Comparison of ENCODE assay signal across 9 cellular contexts in the genomic region with DNA sequence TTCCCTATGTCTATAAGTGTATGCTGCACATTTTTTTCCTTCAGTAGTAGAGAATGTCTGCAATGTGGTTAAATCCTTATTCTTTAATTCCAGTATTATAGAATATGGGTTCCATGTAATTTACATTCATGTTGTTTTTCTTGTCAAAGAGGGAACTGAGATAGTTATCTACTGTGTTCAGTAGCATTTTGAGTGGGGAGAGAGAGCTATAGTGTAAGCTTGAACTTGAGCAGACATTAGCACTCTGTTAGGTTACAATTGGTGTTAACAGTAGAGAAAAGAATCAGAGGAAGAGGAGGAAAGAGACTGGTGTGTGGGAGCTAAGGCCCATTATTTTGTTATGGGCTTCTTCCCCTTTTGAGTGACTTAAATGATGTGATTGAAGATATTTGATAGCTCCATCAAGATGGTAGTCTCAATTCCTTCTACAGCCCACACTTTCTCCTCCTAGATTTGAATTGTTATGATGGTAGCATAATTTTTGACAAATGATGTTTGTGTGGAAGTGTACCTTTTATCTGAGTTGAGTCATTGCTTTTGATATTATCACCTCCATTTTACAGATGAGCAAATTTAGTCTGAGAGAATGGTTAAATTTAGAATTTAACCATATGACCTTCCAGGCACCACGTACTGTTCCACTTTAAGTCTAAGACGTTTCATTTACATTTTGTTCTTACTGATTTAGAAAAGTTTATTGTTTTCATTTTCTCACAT.
DNase-seq lines count a peak whose midpoint lies in the region; ATAC-seq, FAIRE-seq and TF ChIP-seq lines count a peak whose summit lies in the region.
"Had no signal": no experiment of that assay in that cellular context is flagged by ENCODE, and none has a peak within 500 bp of the region (broad histone marks: within the 10 kb centered on the region; RNA-seq: fewer than 3 reads in every experiment).

No MANE protein-coding gene starts in this region.

- no peaks in the 10 kb centered on the region for H3K27me3 ChIP-seq in HCT116 (ENCODE audit: insufficient read depth, low read length)
- H3K27me3 ChIP-seq in Panc1 (ENCODE audit: control insufficient read depth, insufficient read depth, low read length), result no peaks in the 10 kb centered on the region
- H3K27me3 ChIP-seq in psoas muscle (ENCODE audit: insufficient read depth in 3 of 3, low read length in 2 of 3), result no peaks in the 10 kb centered on the region

- H3K4me1 ChIP-seq in HCT116 (ENCODE audit: control insufficient read depth in 1 of 2, insufficient read depth in 2 of 2, low read length in 2 of 2), result peaks cover 25 to 64% of the 10 kb centered on the region in 2 experiments
- peaks cover 78% of the 10 kb centered on the region for H3K4me1 ChIP-seq in Panc1 (ENCODE audit: control insufficient read depth, insufficient read depth, low read length)
- H3K4me1 ChIP-seq in psoas muscle, result peaks cover 76% of the 10 kb centered on the region

- H4K20me1 ChIP-seq in HCT116 (ENCODE audit: insufficient read depth), result no peaks in the 10 kb centered on the region

- no peak for TF ChIP-seq RAD21 in HCT116 (IDR thresholded peaks at IDR 0.05; ENCODE audit: low read depth)

- H3K4me2 ChIP-seq in HCT116 (ENCODE audit: low read length), result peak overlapping the region; percentile 76

- no peak overlapping the region for H3K9ac ChIP-seq in HCT116 (ENCODE audit: low read length)

- H3K9me3 ChIP-seq in HCT116 (ENCODE audit: control insufficient read depth in 1 of 2, insufficient read depth in 1 of 2, low read depth in 1 of 2, low read length in 2 of 2), result no peaks in the 10 kb centered on the region
- no peaks in the 10 kb centered on the region for H3K9me3 ChIP-seq in Panc1 (ENCODE audit: control insufficient read depth, insufficient read depth, low read depth, low read length)
- H3K9me3 ChIP-seq in psoas muscle, result no peaks in the 10 kb centered on the region

- intact Hi-C loops in HCT116 (cut with micrococcal nuclease), result no loop called here
- intact Hi-C loops in Panc1 (cut with micrococcal nuclease; ENCODE audit: unreplicated experiment), result no loop called here
- intact Hi-C loops in psoas muscle (cut with DNase I), result loop anchor here in 1 of 2 donors (5.0 kb wide), 1 partner anchor 69 kb away; a partner anchor contains a TSS
- intact Hi-C loops in posterior cingulate gyrus (cut with DNase I), result no loop called here

- DNase-seq in HCT116 (ENCODE audit: low read depth, low spot score), result no peak
- DNase-seq in Panc1 (ENCODE audit: low read depth, low spot score), result no peak
- no peak for DNase-seq in psoas muscle
- no peak for DNase-seq in H54 (ENCODE audit: insufficient read length, low spot score)
- DNase-seq in NCI-H345 (lab: John Stamatoyannopoulos, UW), result no peak
- DNase-seq in posterior cingulate gyrus, result no peak

- 16 to 58% (median 16%) methylated on average over 2 of the region's 2 CpGs for WGBS in psoas muscle, 3 donors

- H3K4me3 ChIP-seq in HCT116 (replicated peaks in 1 of 2; ENCODE audit: low read depth in 1 of 2, low read length in 2 of 2) (no peak overlapping the region), Panc1 (ENCODE audit: low read depth in 2 of 2, low read length in 2 of 2) (peak overlapping the region; percentile 26 to 53; a peak in 2 of 4 replicates), psoas muscle (no peak overlapping the region)

- ATAC-seq in GM18858 (IDR thresholded peaks at IDR 0.05; ENCODE audit: unreplicated experiment), result peak; percentile 57
- ATAC-seq in HCT116, result no peak
- ATAC-seq in Panc1, result no peak
- ATAC-seq in psoas muscle, result no peak
- ATAC-seq in GM19455 (IDR thresholded peaks at IDR 0.05; ENCODE audit: unreplicated experiment), result no peak

- RAD21 ChIA-PET in HCT116 (lab: Charles Lee; ENCODE audit: low non-redundant PET in 1 of 2, low total read pairs in 2 of 2, uncharacterized antibody in 2 of 2, unreplicated experiment in 2 of 2), result no interaction called here

- H3K9me2 ChIP-seq in HCT116 (ENCODE audit: insufficient read depth), result no peaks in the 10 kb centered on the region; the same call in 1 of the 2 replicates

- no peak for TF ChIP-seq POLR2A in HCT116 (IDR thresholded peaks at IDR 0.05; ENCODE audit: borderline replicate concordance, extremely low read depth, insufficient read depth, insufficient read length)
- no peak for TF ChIP-seq POLR2A in H54 (IDR thresholded peaks at IDR 0.05; ENCODE audit: low read depth, low read length)

- H3K27ac ChIP-seq in HCT116 (ENCODE audit: low read depth, low read length), result no peak overlapping the region
- H3K27ac ChIP-seq in Panc1 (ENCODE audit: low read length), result peak overlapping the region; percentile 94
- H3K27ac ChIP-seq in psoas muscle, result peak overlapping the region; percentile 32

- H3K36me3 ChIP-seq in HCT116 (ENCODE audit: control insufficient read depth in 1 of 2, insufficient read depth in 2 of 2, low read length in 2 of 2) (no peaks in the 10 kb centered on the region), Panc1 (ENCODE audit: control insufficient read depth, insufficient read depth, low read length) (no peaks in the 10 kb centered on the region), psoas muscle (ENCODE audit: insufficient read depth in 1 of 2, low read depth in 1 of 2) (no peaks in the 10 kb centered on the region)

- POLR2A ChIA-PET in HCT116 (lab: Charles Lee) (no interaction called here), Panc1 (lab: Charles Lee) (no interaction called here)

- FAIRE-seq in H54 (lab: Jason Lieb, UNC), result no peak
- FAIRE-seq: HTR-8/SVneo had no signal

- no peak overlapping the region for H2AFZ ChIP-seq in HCT116 (ENCODE audit: low read depth, low read length, poor library complexity, severe bottlenecking)

- in situ Hi-C loops in Panc1 (cut with HindIII; ENCODE audit: low pct_unique_long_range_greater_than_20kb, low sequenced_read_pairs), result no loop called here

- no TSS peak for BruUV-seq in HCT116 (replicated peaks; lab: Mats Ljungman, UMichigan)
- no TSS peak for BruUV-seq in Panc1 (replicated peaks; lab: Mats Ljungman, UMichigan)

- TF ChIP-seq CTCF in HCT116 (IDR thresholded peaks at IDR 0.05 in 2 of 3, conservative IDR thresholded peaks at IDR 0.05 in 1 of 3; ENCODE audit: borderline replicate concordance in 1 of 3, insufficient read depth in 1 of 3, low read depth in 2 of 3, low read length in 2 of 3), result no peak
- TF ChIP-seq CTCF in Panc1 (IDR thresholded peaks at IDR 0.05), result no peak
- no peak for TF ChIP-seq CTCF in psoas muscle (IDR thresholded peaks at IDR 0.05)

- peaks cover 74% of the 10 kb centered on the region for H3K79me2 ChIP-seq in HCT116 (ENCODE audit: insufficient read depth, low read length)

- CTCF ChIA-PET in HCT116 (lab: Charles Lee) (no interaction called here), Panc1 (lab: Charles Lee) (interaction anchor here (0.8 kb wide), 1 partner anchor 10 kb away, joined by 3 read pairs; no protein-coding TSS in a partner anchor)

TF ChIP-seq in HCT116, 20 proteins besides CTCF, POLR2A, EP300 and RAD21:
- TF ChIP-seq, protein P1, sequence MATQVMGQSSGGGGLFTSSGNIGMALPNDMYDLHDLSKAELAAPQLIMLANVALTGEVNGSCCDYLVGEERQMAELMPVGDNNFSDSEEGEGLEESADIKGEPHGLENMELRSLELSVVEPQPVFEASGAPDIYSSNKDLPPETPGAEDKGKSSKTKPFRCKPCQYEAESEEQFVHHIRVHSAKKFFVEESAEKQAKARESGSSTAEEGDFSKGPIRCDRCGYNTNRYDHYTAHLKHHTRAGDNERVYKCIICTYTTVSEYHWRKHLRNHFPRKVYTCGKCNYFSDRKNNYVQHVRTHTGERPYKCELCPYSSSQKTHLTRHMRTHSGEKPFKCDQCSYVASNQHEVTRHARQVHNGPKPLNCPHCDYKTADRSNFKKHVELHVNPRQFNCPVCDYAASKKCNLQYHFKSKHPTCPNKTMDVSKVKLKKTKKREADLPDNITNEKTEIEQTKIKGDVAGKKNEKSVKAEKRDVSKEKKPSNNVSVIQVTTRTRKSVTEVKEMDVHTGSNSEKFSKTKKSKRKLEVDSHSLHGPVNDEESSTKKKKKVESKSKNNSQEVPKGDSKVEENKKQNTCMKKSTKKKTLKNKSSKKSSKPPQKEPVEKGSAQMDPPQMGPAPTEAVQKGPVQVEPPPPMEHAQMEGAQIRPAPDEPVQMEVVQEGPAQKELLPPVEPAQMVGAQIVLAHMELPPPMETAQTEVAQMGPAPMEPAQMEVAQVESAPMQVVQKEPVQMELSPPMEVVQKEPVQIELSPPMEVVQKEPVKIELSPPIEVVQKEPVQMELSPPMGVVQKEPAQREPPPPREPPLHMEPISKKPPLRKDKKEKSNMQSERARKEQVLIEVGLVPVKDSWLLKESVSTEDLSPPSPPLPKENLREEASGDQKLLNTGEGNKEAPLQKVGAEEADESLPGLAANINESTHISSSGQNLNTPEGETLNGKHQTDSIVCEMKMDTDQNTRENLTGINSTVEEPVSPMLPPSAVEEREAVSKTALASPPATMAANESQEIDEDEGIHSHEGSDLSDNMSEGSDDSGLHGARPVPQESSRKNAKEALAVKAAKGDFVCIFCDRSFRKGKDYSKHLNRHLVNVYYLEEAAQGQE (IDR thresholded peaks at IDR 0.05; ENCODE audit: low read depth), result no peak
- no peak for TF ChIP-seq POLR2AphosphoS5 (IDR thresholded peaks at IDR 0.05; ENCODE audit: low read depth, low read length)
- no peak for TF ChIP-seq JUND (IDR thresholded peaks at IDR 0.05)
- no peak for TF ChIP-seq EZH2phosphoT487 (IDR thresholded peaks at IDR 0.05; ENCODE audit: borderline replicate concordance)
- TF ChIP-seq ZNF274 (IDR thresholded peaks at IDR 0.05; ENCODE audit: low read depth, low read length), result no peak
- no peak for TF ChIP-seq FOSL1 (IDR thresholded peaks at IDR 0.05; ENCODE audit: low read depth)
- TF ChIP-seq CEBPB (IDR thresholded peaks at IDR 0.05; ENCODE audit: low read depth), result no peak
- no peak for TF ChIP-seq SIN3A (IDR thresholded peaks at IDR 0.05; ENCODE audit: low read depth)
- TF ChIP-seq YY1 (IDR thresholded peaks at IDR 0.05; ENCODE audit: extremely low read depth, insufficient replicate concordance, low read depth, low read length), result no peak
- TF ChIP-seq, protein P2, sequence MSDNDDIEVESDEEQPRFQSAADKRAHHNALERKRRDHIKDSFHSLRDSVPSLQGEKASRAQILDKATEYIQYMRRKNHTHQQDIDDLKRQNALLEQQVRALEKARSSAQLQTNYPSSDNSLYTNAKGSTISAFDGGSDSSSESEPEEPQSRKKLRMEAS (IDR thresholded peaks at IDR 0.05), result no peak
- TF ChIP-seq ELF1 (IDR thresholded peaks at IDR 0.05; ENCODE audit: borderline replicate concordance, low read depth), result no peak
- no peak for TF ChIP-seq CBX3 (IDR thresholded peaks at IDR 0.05; ENCODE audit: low read depth)

Comparison
In these comparisons a context has a peak if more than half of its experiments do, and no peak if none do; other contexts are left out.
1. H3K4me3 ChIP-seq: peak in Panc1 (2 of 2); none in HCT116 (0 of 2) and psoas muscle (single experiment).